In the genomic region with DNA sequence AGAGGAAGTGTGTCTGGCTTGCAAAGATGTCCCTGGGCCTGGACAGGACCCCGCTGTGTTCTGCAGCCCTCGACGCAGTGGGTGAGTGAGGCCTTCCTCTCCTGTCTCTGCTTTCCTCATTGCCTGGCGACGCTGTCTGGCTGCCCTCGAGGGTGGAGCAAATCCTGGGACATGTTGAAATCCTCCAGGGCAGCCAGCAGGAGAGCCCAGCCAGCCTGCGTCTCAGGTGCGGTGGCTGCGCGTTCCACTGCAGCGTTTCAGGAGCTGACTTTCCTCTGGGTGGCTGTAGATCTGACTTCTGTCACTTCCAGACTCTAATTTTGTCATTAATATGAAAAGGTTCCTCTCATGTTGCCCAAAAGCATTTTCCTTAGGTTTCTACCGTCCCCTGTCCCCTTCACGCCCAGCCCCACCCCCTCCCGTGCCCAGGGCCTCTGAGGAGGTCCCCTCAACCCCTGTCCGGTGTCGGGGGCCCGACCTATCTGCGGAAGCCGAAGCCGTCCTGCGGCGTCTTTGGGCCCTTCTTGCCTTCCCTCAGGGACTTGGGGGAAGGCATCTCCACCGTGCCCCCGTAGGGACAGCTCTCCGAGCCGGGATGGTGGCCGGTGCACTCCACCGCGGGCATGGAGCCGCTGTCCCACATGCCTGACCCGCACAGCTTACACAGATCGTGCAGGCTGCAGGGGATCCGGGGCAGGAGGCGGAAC, we compare ENCODE assay signal across 32 cellular contexts.
DNase-seq lines count a peak whose midpoint lies in the region; ATAC-seq, FAIRE-seq and TF ChIP-seq lines count a peak whose summit lies in the region.
"Had no signal": no experiment of that assay in that cellular context is flagged by ENCODE, and none has a peak within 500 bp of the region (broad histone marks: within the 10 kb centered on the region; RNA-seq: fewer than 3 reads in every experiment).

No MANE protein-coding gene starts in this region.

- in situ Hi-C loops in HepG2 (cut with HindIII; ENCODE audit: extremely low pct_ligation_motif_present, low pct_unique_long_range_greater_than_20kb) = no loop called here

- no peak overlapping the region for H3K4me2 ChIP-seq in HepG2 (ENCODE audit: low read depth, low read length)

- TF ChIP-seq EP300 in HepG2 (IDR thresholded peaks at IDR 0.05; ENCODE audit: low read depth in 2 of 2, low read length in 2 of 2) (no peak), HepG2 (CRISPR knock-in tag; IDR thresholded peaks at IDR 0.05; ENCODE audit: borderline replicate concordance) (no peak)

- FAIRE-seq in HepG2 (lab: Jason Lieb, UNC) = no peak
- FAIRE-seq: colon, G401.6, GM18507, HTR-8/SVneo, TTC549 had no signal

- H3K27ac ChIP-seq in right lobe of liver (no peak overlapping the region), HepG2 (ENCODE audit: extremely low read length, insufficient read depth, low read length) (no peak overlapping the region)
- H3K27ac ChIP-seq: parathyroid adenoma, skin epidermis, suprapubic skin, uterus had no signal

- H3K27me3 ChIP-seq in right lobe of liver = no peaks in the 10 kb centered on the region
- no peaks in the 10 kb centered on the region for H3K27me3 ChIP-seq in HepG2 (ENCODE audit: control insufficient read depth in 1 of 2, insufficient read depth in 2 of 2, low read length in 2 of 2)
- H3K27me3 ChIP-seq: suprapubic skin, uterus had no signal

- intact Hi-C loops in right lobe of liver (cut with DNase I) (no loop called here), HepG2 (cut with micrococcal nuclease; ENCODE audit: unreplicated experiment) (no loop called here)

- 93% methylated on average over 17 of the region's 34 CpGs for WGBS in right lobe of liver (ENCODE audit: insufficient coverage, low coverage, low lambda C conversion rate, missing lambda C conversion rate)
- 97% methylated on average over 27 of the region's 34 CpGs for WGBS in HepG2 (ENCODE audit: low lambda C conversion rate)

- ATAC-seq in right lobe of liver (no peak), HepG2 (no peak), naive B cell (ENCODE audit: low read depth in 2 of 2) (no peak), HG02678 (IDR thresholded peaks at IDR 0.05; ENCODE audit: unreplicated experiment) (no peak)
- ATAC-seq: activated CD4-positive, alpha-beta T cell treated with anti-CD3 and anti-CD28 coated beads for 36 hours; activated naive CD4-positive, alpha-beta T cell treated with anti-CD3 and anti-CD28 coated beads, Interleukin-2, amount 50 U/mL, for 72 hours; activated T-cell treated with anti-CD3 and anti-CD28 coated beads, Interleukin-2, amount 50 U/mL, for 72 hours; effector memory CD8-positive, alpha-beta T cell; natural killer cell; stimulated activated effector memory CD8-positive, alpha-beta T cell treated with anti-CD3 and anti-CD28 coated beads, Interleukin-12 subunit alpha, Interleukin-12 subunit beta, amount 100 ng/mL, for 72 hours had no signal

- H3K4me1 Mint-ChIP-seq in chondrocyte (ENCODE audit: low read depth) (peaks cover 3% of the 10 kb centered on the region), naive B cell (peaks cover 10 to 73% (median 68%) of the 10 kb centered on the region in 3 donors)

- TF ChIP-seq RAD21 in HepG2 (CRISPR knock-in tag; IDR thresholded peaks at IDR 0.05) = no peak

- no peak overlapping the region for H2AFZ ChIP-seq in HepG2 (ENCODE audit: low read length)
- H2AFZ ChIP-seq: parathyroid adenoma had no signal

- no peak overlapping the region for H3K9ac ChIP-seq in HepG2 (ENCODE audit: insufficient read depth, low read depth, low read length)
- H3K9ac ChIP-seq: parathyroid adenoma had no signal

- H3K27ac Mint-ChIP-seq in chondrocyte (ENCODE audit: unreplicated experiment) (no peak overlapping the region), naive B cell (peak overlapping the region in 4 of 6 donors; percentile 12 to 76 (median 35))
- H3K27ac Mint-ChIP-seq: activated CD4-positive, alpha-beta T cell treated with anti-CD3 and anti-CD28 coated beads for 36 hours; activated naive CD4-positive, alpha-beta T cell treated with anti-CD3 and anti-CD28 coated beads, Interleukin-2, amount 50 U/mL, for 72 hours; activated T-cell treated with anti-CD3 and anti-CD28 coated beads, Interleukin-2, amount 50 U/mL, for 72 hours; CD4-positive, alpha-beta T cell; effector memory CD8-positive, alpha-beta T cell; HFFc6; stimulated activated effector memory CD8-positive, alpha-beta T cell treated with anti-CD3 and anti-CD28 coated beads, Interleukin-12 subunit alpha, Interleukin-12 subunit beta, amount 100 ng/mL, for 72 hours had no signal

- H3K9me3 Mint-ChIP-seq in chondrocyte (ENCODE audit: low read depth) (no peaks in the 10 kb centered on the region), naive B cell (peaks cover 0 to 3% (median 0%) of the 10 kb centered on the region in 7 donors)
- H3K9me3 Mint-ChIP-seq: activated naive CD4-positive, alpha-beta T cell treated with anti-CD3 and anti-CD28 coated beads, Interleukin-2, amount 50 U/mL, for 72 hours; activated T-cell treated with anti-CD3 and anti-CD28 coated beads, Interleukin-2, amount 50 U/mL, for 72 hours; CD4-positive, alpha-beta T cell; effector memory CD8-positive, alpha-beta T cell; HFFc6; natural killer cell; stimulated activated effector memory CD8-positive, alpha-beta T cell treated with anti-CD3 and anti-CD28 coated beads, Interleukin-12 subunit alpha, Interleukin-12 subunit beta, amount 100 ng/mL, for 72 hours had no signal

- H3K4me3 Mint-ChIP-seq in chondrocyte (ENCODE audit: unreplicated experiment) (no peak overlapping the region), naive B cell (no peak overlapping the region)
- H3K4me3 Mint-ChIP-seq: activated CD4-positive, alpha-beta T cell treated with anti-CD3 and anti-CD28 coated beads for 36 hours; activated T-cell treated with anti-CD3 and anti-CD28 coated beads, Interleukin-2, amount 50 U/mL, for 72 hours; CD4-positive, alpha-beta T cell; effector memory CD8-positive, alpha-beta T cell; HFFc6; natural killer cell; stimulated activated effector memory CD8-positive, alpha-beta T cell treated with anti-CD3 and anti-CD28 coated beads, Interleukin-12 subunit alpha, Interleukin-12 subunit beta, amount 100 ng/mL, for 72 hours had no signal

- POLR2A ChIA-PET in HepG2 (lab: Yijun Ruan, JAX) = interaction anchor here (0.7 kb wide), 1 partner anchor 9 kb away, joined by 3 read pairs; no protein-coding TSS in a partner anchor

- H3K27me3 Mint-ChIP-seq in chondrocyte (ENCODE audit: low read depth) (no peaks in the 10 kb centered on the region), naive B cell (peaks cover 0 to 29% (median 0%) of the 10 kb centered on the region in 3 donors)

- H3K4me3 ChIP-seq in right lobe of liver (no peak overlapping the region), HepG2 (replicated peaks in 1 of 3; ENCODE audit: insufficient read depth in 1 of 3, low read depth in 2 of 3, low read length in 3 of 3) (no peak overlapping the region)
- H3K4me3 ChIP-seq: skin epidermis, suprapubic skin, uterus had no signal

- DNase-seq in right lobe of liver (peak in 2 of 3 donors; percentile 12 to 36), HepG2 (ENCODE audit: low spot score) (no peak), chondrocyte (ENCODE audit: low spot score) (peak; percentile 61), naive B cell (no peak), OCI-M1 (lab: John Stamatoyannopoulos, UW) (no peak)
- DNase-seq in activated effector memory CD4-positive, alpha-beta T cell treated with Interleukin-2 at 50 U/mL for 16 hours = no peak
- DNase-seq in activated CD4-positive, alpha-beta T cell treated with anti-CD3 and anti-CD28 coated beads, Interleukin-2, amount 50 U/mL, for 1 hour = no peak
- DNase-seq: activated CD4-positive, alpha-beta T cell treated with anti-CD3 and anti-CD28 coated beads for 36 hours; activated T-cell treated with anti-CD3 and anti-CD28 coated beads, Interleukin-2, amount 50 U/mL, for 72 hours; CD4-positive, alpha-beta T cell; DMS153; effector memory CD8-positive, alpha-beta T cell; HFFc6; kidney glomerular epithelial cell; MV-4-11; natural killer cell; NCI-H187; NCI-H2227 treated with DMSO at 0.1 percent for 48 hours; SHP77; stimulated activated CD4-positive, alpha-beta T cell treated with anti-CD3 and anti-CD28 coated beads, Interleukin-2, amount 100 ng/mL, for 24 hours; uterus had no signal

- H3K4me1 ChIP-seq in right lobe of liver (no peaks in the 10 kb centered on the region), HepG2 (ENCODE audit: insufficient read depth, low read length) (peaks cover 31% of the 10 kb centered on the region)
- H3K4me1 ChIP-seq: parathyroid adenoma, uterus had no signal

- no peaks in the 10 kb centered on the region for H4K20me1 ChIP-seq in HepG2 (ENCODE audit: insufficient read depth, low read length)

- no peaks in the 10 kb centered on the region for H3K9me3 ChIP-seq in right lobe of liver
- H3K9me3 ChIP-seq in HepG2 (ENCODE audit: low read length) = no peaks in the 10 kb centered on the region
- H3K9me3 ChIP-seq: suprapubic skin, uterus had no signal

- H3K36me3 Mint-ChIP-seq in chondrocyte (ENCODE audit: low read depth) (peaks cover 28% of the 10 kb centered on the region), naive B cell (peaks cover 0 to 8% of the 10 kb centered on the region in 2 donors)
- H3K36me3 Mint-ChIP-seq: activated naive CD4-positive, alpha-beta T cell treated with anti-CD3 and anti-CD28 coated beads, Interleukin-2, amount 50 U/mL, for 72 hours; natural killer cell; stimulated activated effector memory CD8-positive, alpha-beta T cell treated with anti-CD3 and anti-CD28 coated beads, Interleukin-12 subunit alpha, Interleukin-12 subunit beta, amount 100 ng/mL, for 72 hours had no signal

- no peaks in the 10 kb centered on the region for H3K79me2 ChIP-seq in HepG2 (ENCODE audit: insufficient read depth, low read length)
- H3K79me2 ChIP-seq: parathyroid adenoma had no signal

- H3K36me3 ChIP-seq in right lobe of liver (peaks cover 0 to 9% (median 5%) of the 10 kb centered on the region in 4 donors), HepG2 (replicated peaks in 1 of 2; ENCODE audit: control insufficient read depth in 1 of 2, insufficient read depth in 2 of 2, low read length in 2 of 2) (peaks cover 16 to 34% of the 10 kb centered on the region in 2 experiments)
- H3K36me3 ChIP-seq: uterus had no signal

- CTCF ChIA-PET in HepG2 (lab: Yijun Ruan, JAX; ENCODE audit: low intra/inter-chr PET ratio, low total read pairs) = no interaction called here

- TF ChIP-seq CTCF in right lobe of liver (IDR thresholded peaks at IDR 0.05) (no peak), HepG2 (CRISPR knock-in tag; IDR thresholded peaks at IDR 0.05) (no peak), chondrocyte (IDR thresholded peaks at IDR 0.05) (no peak)

- no TSS peak for BruUV-seq in HepG2 (replicated peaks; lab: Mats Ljungman, UMichigan)

- no peak for TF ChIP-seq POLR2A in right lobe of liver (IDR thresholded peaks at IDR 0.05)
- TF ChIP-seq POLR2A in HepG2 (IDR thresholded peaks at IDR 0.05; ENCODE audit: insufficient read depth in 1 of 2, low read depth in 2 of 2, low read length in 2 of 2) = no peak

Comparison
In these comparisons a context has a peak if more than half of its experiments do, and no peak if none do; other contexts are left out.
1. DNase-seq: peak in right lobe of liver (2 of 3) and chondrocyte (single experiment); none in HepG2 (single experiment), naive B cell (single experiment), activated effector memory CD4-positive, alpha-beta T cell treated with Interleukin-2 at 50 U/mL for 16 hours (single experiment), activated CD4-positive, alpha-beta T cell treated with anti-CD3 and anti-CD28 coated beads, Interleukin-2, amount 50 U/mL, for 1 hour (single experiment) and OCI-M1 (single experiment).